2 cellular contexts compared by ENCODE assay signal in genomic region chr10:29199344-29199743, GRCh38.
TF ChIP-seq lines count a peak whose summit lies in the region.

No MANE protein-coding gene starts in this region.

TF ChIP-seq in SK-N-SH, 30 proteins besides CTCF, POLR2A, EP300 and RAD21 (continued from another document):
- TF ChIP-seq ELF1 (IDR thresholded peaks at IDR 0.05) = no peak
- TF ChIP-seq GABPA (IDR thresholded peaks at IDR 0.05; ENCODE audit: low read depth) = no peak
- TF ChIP-seq, protein P1, sequence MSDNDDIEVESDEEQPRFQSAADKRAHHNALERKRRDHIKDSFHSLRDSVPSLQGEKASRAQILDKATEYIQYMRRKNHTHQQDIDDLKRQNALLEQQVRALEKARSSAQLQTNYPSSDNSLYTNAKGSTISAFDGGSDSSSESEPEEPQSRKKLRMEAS (IDR thresholded peaks at IDR 0.05; ENCODE audit: low read depth) = no peak
- TF ChIP-seq PBX3 (IDR thresholded peaks at IDR 0.05) = no peak
TF ChIP-seq in SK-N-SH: peak in this region for 0.

TF ChIP-seq in SK-N-SH treated with all-trans-retinoic acid at 6 μM for 48 hours, 23 proteins besides CTCF, POLR2A, EP300 and RAD21 (continued from another document):
- no peak for TF ChIP-seq ARNTL (CRISPR knock-in tag; IDR thresholded peaks at IDR 0.05; ENCODE audit: borderline replicate concordance, low read depth)
- no peak for TF ChIP-seq BACH2 (CRISPR knock-in tag; IDR thresholded peaks at IDR 0.05; ENCODE audit: borderline replicate concordance)
- TF ChIP-seq CSRNP3 (CRISPR knock-in tag; IDR thresholded peaks at IDR 0.05) = no peak
- no peak for TF ChIP-seq TCF4 (CRISPR knock-in tag; IDR thresholded peaks at IDR 0.05; ENCODE audit: borderline replicate concordance)
- no peak for TF ChIP-seq SNAI2 (CRISPR knock-in tag; IDR thresholded peaks at IDR 0.05)
- no peak for TF ChIP-seq GLIS3 (CRISPR knock-in tag; IDR thresholded peaks at IDR 0.05)
- TF ChIP-seq ISL1 (CRISPR knock-in tag; IDR thresholded peaks at IDR 0.05) = no peak
- no peak for TF ChIP-seq CREB5 (CRISPR knock-in tag; IDR thresholded peaks at IDR 0.05; ENCODE audit: low read depth)
- TF ChIP-seq ZFP3 (CRISPR knock-in tag; IDR thresholded peaks at IDR 0.05) = no peak
- no peak for TF ChIP-seq PATZ1 (CRISPR knock-in tag; IDR thresholded peaks at IDR 0.05; ENCODE audit: borderline replicate concordance)
- no peak for TF ChIP-seq RARB (CRISPR knock-in tag; IDR thresholded peaks at IDR 0.05)
- no peak for TF ChIP-seq ZFP30 (CRISPR knock-in tag; IDR thresholded peaks at IDR 0.05)
- TF ChIP-seq CSDC2 (CRISPR knock-in tag; IDR thresholded peaks at IDR 0.05) = no peak
TF ChIP-seq in SK-N-SH treated with all-trans-retinoic acid at 6 μM for 48 hours: peak in this region for 0.
